ENCODE assay signal across 20 cellular contexts in the genomic region with DNA sequence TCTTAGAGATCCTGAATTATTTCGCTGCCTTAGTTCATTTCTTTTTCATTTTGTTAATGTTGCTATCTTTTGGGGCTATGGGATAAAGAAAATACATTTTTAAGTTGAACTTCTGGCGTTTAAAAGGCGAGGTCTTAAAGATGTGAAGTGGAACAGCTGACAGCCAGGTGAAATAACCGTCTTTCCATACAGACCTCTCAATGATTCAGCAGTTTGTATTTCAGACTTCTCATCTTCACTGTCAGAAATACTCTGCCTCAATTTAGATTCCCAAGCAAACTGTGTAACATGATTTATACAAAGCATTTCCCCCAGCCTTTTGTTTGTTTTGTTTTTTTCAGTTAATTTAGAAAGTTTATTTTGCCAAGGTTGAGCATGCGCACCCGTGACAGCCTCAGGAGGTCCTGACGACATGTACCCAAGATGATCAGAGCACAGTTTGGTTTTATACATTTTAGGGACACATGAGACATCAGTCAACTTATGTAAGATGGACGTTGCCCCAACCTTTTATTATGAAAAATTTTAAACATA. TPM values are rescaled to one million over a fixed set of nuclear protein-coding genes. Genes with fewer than 3 reads are reported as not detected.
DNase-seq lines count a peak whose midpoint lies in the region; ATAC-seq and TF ChIP-seq lines count a peak whose summit lies in the region.
"Had no signal": no experiment of that assay in that cellular context is flagged by ENCODE, and none has a peak within 500 bp of the region (broad histone marks: within the 10 kb centered on the region; RNA-seq: fewer than 3 reads in every experiment).

No MANE protein-coding gene starts in this region.

- no peak overlapping the region for H2BK20ac ChIP-seq in IMR-90 (ENCODE audit: low read depth, low read length)

- no peak overlapping the region for H2AK5ac ChIP-seq in IMR-90 (ENCODE audit: low read depth, low read length)

- peaks cover 57% of the 10 kb centered on the region for H3K4me1 Mint-ChIP-seq in GM23338
- H3K4me1 Mint-ChIP-seq in chondrocyte (ENCODE audit: low read depth), result peaks cover 49% of the 10 kb centered on the region
- peaks cover 14 to 18% (median 17%) of the 10 kb centered on the region in 3 donors for H3K4me1 Mint-ChIP-seq in T-cell

- H2BK15ac ChIP-seq in IMR-90 (ENCODE audit: low read depth, low read length), result no peak overlapping the region

- H3K36me3 ChIP-seq in GM23338 (ENCODE audit: insufficient read depth), result no peaks in the 10 kb centered on the region
- peaks cover 23% of the 10 kb centered on the region for H3K36me3 ChIP-seq in IMR-90 (ENCODE audit: control insufficient read depth, insufficient read depth, low read length)
- H3K36me3 ChIP-seq in gastrocnemius medialis, result peaks cover 0 to 39% of the 10 kb centered on the region in 2 donors
- H3K36me3 ChIP-seq in upper lobe of left lung, result peaks cover 3 to 68% (median 47%) of the 10 kb centered on the region in 4 donors

- no peak for TF ChIP-seq RAD21 in IMR-90 (IDR thresholded peaks at IDR 0.05; ENCODE audit: low read length)

- H3K79me1 ChIP-seq in IMR-90 (ENCODE audit: low read depth in 1 of 2, low read length in 2 of 2), result no peaks in the 10 kb centered on the region

- H3K9me2 ChIP-seq in GM23338 (ENCODE audit: insufficient read depth), result no peaks in the 10 kb centered on the region

- H2AFZ ChIP-seq in GM23338 (no peak overlapping the region), IMR-90 (replicated peaks; ENCODE audit: low read length, poor library complexity) (no peak overlapping the region)

- H2BK120ac ChIP-seq in IMR-90 (ENCODE audit: low read depth, low read length), result no peak overlapping the region

- TF ChIP-seq POLR2A in IMR-90 (IDR thresholded peaks at IDR 0.05; ENCODE audit: low read depth, low read length), result no peak
- no peak for TF ChIP-seq POLR2A in gastrocnemius medialis (IDR thresholded peaks at IDR 0.05)
- no peak for TF ChIP-seq POLR2A in upper lobe of left lung (IDR thresholded peaks at IDR 0.05)

- H3K79me2 ChIP-seq in GM23338 (replicated peaks; ENCODE audit: insufficient read depth), result no peaks in the 10 kb centered on the region

- intact Hi-C loops in IMR-90 (cut with micrococcal nuclease) (no loop called here), gastrocnemius medialis (cut with DNase I; ENCODE audit: low total_unique reads) (no loop called here)

- DNase-seq in GM23338 (ENCODE audit: low spot score) (no peak), IMR-90 (no peak), chondrocyte (ENCODE audit: low spot score) (no peak), gastrocnemius medialis (no peak), T-cell (no peak), upper lobe of left lung (no peak)
- DNase-seq: activated CD4-positive, alpha-beta T cell treated with anti-CD3 and anti-CD28 coated beads, Interleukin-2, amount 10 ng/mL, durations not matched to agents 24 days and 14 days; activated naive CD4-positive, alpha-beta T cell treated with anti-CD3 and anti-CD28 coated beads, Interleukin-2, amount 50 U/mL, for 16 hours; foreskin melanocyte; kidney; mesendoderm; MV-4-11; naive thymus-derived CD8-positive, alpha-beta T cell; NCI-H187 treated with DMSO at 0.1 percent for 48 hours; NCI-H446 treated with DMSO at 0.1 percent for 48 hours; transverse colon had no signal

- H3K56ac ChIP-seq in IMR-90 (ENCODE audit: extremely low read depth, insufficient read depth, low read length), result no peak overlapping the region

- no peak overlapping the region for H3K18ac ChIP-seq in IMR-90 (ENCODE audit: low read depth, low read length)

- H3F3A ChIP-seq in GM23338 (replicated peaks; ENCODE audit: low read depth), result no peaks in the 10 kb centered on the region

- H3K4me1 ChIP-seq in GM23338 (ENCODE audit: insufficient read depth) (peaks cover 34% of the 10 kb centered on the region), IMR-90 (ENCODE audit: control insufficient read depth, insufficient read depth, low read length) (peaks cover 8% of the 10 kb centered on the region), gastrocnemius medialis (peaks cover 28 to 34% of the 10 kb centered on the region in 2 donors), upper lobe of left lung (peaks cover 12 to 21% (median 13%) of the 10 kb centered on the region in 4 donors)
- H3K4me1 ChIP-seq: Caco-2 had no signal

- no peak overlapping the region for H2BK5ac ChIP-seq in IMR-90 (ENCODE audit: low read depth, low read length, poor library complexity, severe bottlenecking)

- H3K4ac ChIP-seq in IMR-90 (ENCODE audit: low read depth, low read length), result no peak overlapping the region

- H3K23ac ChIP-seq in IMR-90 (ENCODE audit: low read depth, low read length), result no peak overlapping the region

- POLR2A ChIA-PET in IMR-90 (lab: Charles Lee; ENCODE audit: unreplicated experiment) (no interaction called here), T-cell (lab: Charles Lee) (no interaction called here)

- H3K27ac Mint-ChIP-seq in GM23338 (0 out of 2 replicates have a peak overlapping the region, but pooled peaks have one; percentile 29), chondrocyte (ENCODE audit: unreplicated experiment) (peak overlapping the region; percentile 91), T-cell (no peak overlapping the region)
- H3K27ac Mint-ChIP-seq: B cell; naive thymus-derived CD8-positive, alpha-beta T cell had no signal

- H3K27me3 ChIP-seq in GM23338 (ENCODE audit: insufficient read depth), result no peaks in the 10 kb centered on the region
- no peaks in the 10 kb centered on the region for H3K27me3 ChIP-seq in IMR-90 (ENCODE audit: control insufficient read depth, insufficient read depth, low read length)
- no peaks in the 10 kb centered on the region for H3K27me3 ChIP-seq in gastrocnemius medialis
- no peaks in the 10 kb centered on the region for H3K27me3 ChIP-seq in upper lobe of left lung
- H3K27me3 ChIP-seq: transverse colon had no signal

- H3K27ac ChIP-seq in GM23338 (ENCODE audit: low read depth) (no peak overlapping the region), IMR-90 (ENCODE audit: insufficient read depth, low read length) (no peak overlapping the region), gastrocnemius medialis (peak overlapping the region; percentile 63 to 81 (median 78)), upper lobe of left lung (peak overlapping the region in 2 of 4 donors; percentile 10 to 66)
- H3K27ac ChIP-seq: HL-60, transverse colon had no signal

- H4K5ac ChIP-seq in IMR-90 (ENCODE audit: low read depth, low read length), result no peak overlapping the region

- ATAC-seq in GM23338 (no peak), IMR-90 (ENCODE audit: low read depth) (no peak), gastrocnemius medialis (peak; percentile 40 to 46), T-cell (replicated peaks in 1 of 4) (no peak), GM18519 (IDR thresholded peaks at IDR 0.05; ENCODE audit: low FRiP score, unreplicated experiment) (no peak), upper lobe of left lung (ENCODE audit: low FRiP score in 2 of 2) (no peak)
- ATAC-seq: naive thymus-derived CD8-positive, alpha-beta T cell had no signal

- no peaks in the 10 kb centered on the region for H3K9me3 ChIP-seq in IMR-90 (ENCODE audit: control insufficient read depth, insufficient read depth, low read length)
- H3K9me3 ChIP-seq in gastrocnemius medialis, result no peaks in the 10 kb centered on the region
- no peaks in the 10 kb centered on the region for H3K9me3 ChIP-seq in upper lobe of left lung
- H3K9me3 ChIP-seq: Caco-2, transverse colon had no signal

- peaks cover 9% of the 10 kb centered on the region for H3K9me1 ChIP-seq in IMR-90 (ENCODE audit: insufficient read depth, low read length)

- H2AK9ac ChIP-seq in IMR-90 (replicated peaks; ENCODE audit: low read depth, low read length, poor library complexity), result no peak overlapping the region

- no peak overlapping the region for H4K91ac ChIP-seq in IMR-90 (ENCODE audit: insufficient read depth, low read depth, low read length)

- H3K9ac ChIP-seq in IMR-90 (ENCODE audit: low read depth, low read length), result no peak overlapping the region

- no peak overlapping the region for H4K8ac ChIP-seq in IMR-90 (ENCODE audit: low read depth in 2 of 2, low read length in 2 of 2)

- CTCF ChIA-PET in IMR-90 (lab: Yijun Ruan, JAX) (no interaction called here), T-cell (lab: Charles Lee) (no interaction called here)

- no CpG with 5 or more reads among the region's 8 CpGs for WGBS in IMR-90 (ENCODE audit: extremely low coverage in 2 of 2, insufficient read length in 1 of 2), 2 experiments
- WGBS in upper lobe of left lung, 2 donors, result 93% methylated on average over 8 of the region's 8 CpGs

- no TSS peak for BruUV-seq in IMR-90 (replicated peaks; lab: Mats Ljungman, UMichigan)

- no peak overlapping the region for H3K14ac ChIP-seq in IMR-90 (replicated peaks; ENCODE audit: low read depth, low read length)

- H3K27me3 Mint-ChIP-seq in GM23338 (ENCODE audit: insufficient read depth, low read depth, poor library complexity) (peaks cover 1% of the 10 kb centered on the region), chondrocyte (ENCODE audit: low read depth) (no peaks in the 10 kb centered on the region), T-cell (no peaks in the 10 kb centered on the region)
- H3K27me3 Mint-ChIP-seq: activated CD4-positive, alpha-beta T cell treated with anti-CD3 and anti-CD28 coated beads, Interleukin-2, amount 10 ng/mL, durations not matched to agents 24 days and 14 days; B cell; naive thymus-derived CD8-positive, alpha-beta T cell had no signal

- no peak for TF ChIP-seq EP300 in upper lobe of left lung (IDR thresholded peaks at IDR 0.05)

- TF ChIP-seq CTCF in GM23338 (conservative IDR thresholded peaks at IDR 0.05; ENCODE audit: low read depth in 2 of 2), result no peak
- TF ChIP-seq CTCF in IMR-90 (conservative IDR thresholded peaks at IDR 0.05; ENCODE audit: low read depth, low read length), result no peak
- no peak for TF ChIP-seq CTCF in chondrocyte (IDR thresholded peaks at IDR 0.05)
- no peak for TF ChIP-seq CTCF in gastrocnemius medialis (IDR thresholded peaks at IDR 0.05 in 4 of 5, conservative IDR thresholded peaks at IDR 0.05 in 1 of 5)
- no peak for TF ChIP-seq CTCF in upper lobe of left lung (IDR thresholded peaks at IDR 0.05)

- H3K36me3 Mint-ChIP-seq in GM23338 (ENCODE audit: low read depth), result peaks cover 7% of the 10 kb centered on the region
- H3K36me3 Mint-ChIP-seq in chondrocyte (ENCODE audit: low read depth), result peaks cover 13% of the 10 kb centered on the region
- H3K36me3 Mint-ChIP-seq in T-cell, result peaks cover 57% of the 10 kb centered on the region

- no peaks in the 10 kb centered on the region for H4K20me1 ChIP-seq in GM23338 (replicated peaks; ENCODE audit: insufficient read depth)
- no peaks in the 10 kb centered on the region; the same call in 1 of the 2 replicates for H4K20me1 ChIP-seq in IMR-90 (ENCODE audit: insufficient read depth, low read length)

- dilution Hi-C loops in IMR-90 (cut with HindIII; ENCODE audit: low sequenced_read_pairs, unreplicated experiment), result no loop called here

- no peak overlapping the region for H3K4me3 ChIP-seq in GM23338
- H3K4me3 ChIP-seq in IMR-90 (ENCODE audit: insufficient read depth, low read depth, low read length), result no peak overlapping the region
- H3K4me3 ChIP-seq in gastrocnemius medialis, result no peak overlapping the region
- no peak overlapping the region for H3K4me3 ChIP-seq in upper lobe of left lung
- H3K4me3 ChIP-seq: transverse colon had no signal

- H3K4me3 Mint-ChIP-seq in GM23338, result no peak overlapping the region
- no peak overlapping the region for H3K4me3 Mint-ChIP-seq in chondrocyte (ENCODE audit: unreplicated experiment)
- no peak overlapping the region for H3K4me3 Mint-ChIP-seq in T-cell
- H3K4me3 Mint-ChIP-seq: activated CD4-positive, alpha-beta T cell treated with anti-CD3 and anti-CD28 coated beads, Interleukin-2, amount 10 ng/mL, durations not matched to agents 24 days and 14 days; B cell; naive thymus-derived CD8-positive, alpha-beta T cell had no signal

- H3K9me3 Mint-ChIP-seq in GM23338 (no peaks in the 10 kb centered on the region), chondrocyte (ENCODE audit: low read depth) (no peaks in the 10 kb centered on the region), T-cell (no peaks in the 10 kb centered on the region)
- H3K9me3 Mint-ChIP-seq: activated CD4-positive, alpha-beta T cell treated with anti-CD3 and anti-CD28 coated beads, Interleukin-2, amount 10 ng/mL, durations not matched to agents 24 days and 14 days; naive thymus-derived CD8-positive, alpha-beta T cell had no signal

- H3K4me2 ChIP-seq in GM23338, result no peak overlapping the region
- H3K4me2 ChIP-seq in IMR-90 (ENCODE audit: low read depth, low read length), result no peak overlapping the region

- in situ Hi-C loops in IMR-90 (cut with MboI; ENCODE audit: low sequenced_read_pairs), result loop anchor here (25.0 kb wide), 1 partner anchor 515 kb away; no protein-coding TSS in a partner anchor
- in situ Hi-C loops in gastrocnemius medialis (cut with MboI; ENCODE audit: low sequenced_read_pairs in 4 of 4), result loop anchor here in 1 of 4 donors (25.0 kb wide), 1 partner anchor 515 kb away; no protein-coding TSS in a partner anchor

RNA-seq across cellular contexts. Expression of a gene that starts 40.0 kb away (rescaled TPM):
- total RNA-seq in GM23338 (2014; rRNA removed; shearing (Covaris generic)), result 6.4 and 7.0 TPM in 2 replicates
- polyA plus RNA-seq in GM23338 (2016; fragmentation: Nextera tagmentation; extraction: Ambion mirVana), result 2.6 and 4.4 TPM in 2 replicates
- total RNA-seq in IMR-90 (2012; rRNA removed), result 3.6 and 5.0 TPM in 2 replicates
- polyA plus RNA-seq in IMR-90 (2012; rRNA removed), result 4.0 and 4.1 TPM in 2 replicates
- polyA plus RNA-seq in IMR-90 (2012; cell fraction: cytosol; rRNA removed), result 1.5 and 2.1 TPM in 2 replicates
- 17.0 and 18.2 TPM in 2 replicates for polyA plus RNA-seq in IMR-90 (2012; cell fraction: nucleus; rRNA removed; ENCODE audit: low replicate concordance)
- 5.2 to 7.6 TPM (median 6.2 TPM) in 3 replicates for total RNA-seq in chondrocyte
- 10 to 100 TPM; 12.4 to 20.4 (median 15.1) TPM for total RNA-seq in gastrocnemius medialis
- total RNA-seq in T-cell, result 10 to 100 TPM; 22.2 to 34.2 (median 25.6) TPM
- total RNA-seq in upper lobe of left lung, result 10 to 100 TPM; 13.2 to 19.6 (median 17.2) TPM

Comparison
In these comparisons a context has a peak if more than half of its experiments do, and no peak if none do; other contexts are left out.
1. ATAC-seq: peak in gastrocnemius medialis (2 of 2); none in GM23338 (single experiment), IMR-90 (single experiment), T-cell (0 of 4), GM18519 (single experiment) and upper lobe of left lung (0 of 2).
2. H3K27ac ChIP-seq: peak in gastrocnemius medialis (4 of 4); none in GM23338 (single experiment) and IMR-90 (single experiment).
3. H3K27ac Mint-ChIP-seq: peak in GM23338 (single experiment) and chondrocyte (single experiment); none in T-cell (0 of 2).